ENCODE assay signal across 26 cellular contexts in the genomic region with DNA sequence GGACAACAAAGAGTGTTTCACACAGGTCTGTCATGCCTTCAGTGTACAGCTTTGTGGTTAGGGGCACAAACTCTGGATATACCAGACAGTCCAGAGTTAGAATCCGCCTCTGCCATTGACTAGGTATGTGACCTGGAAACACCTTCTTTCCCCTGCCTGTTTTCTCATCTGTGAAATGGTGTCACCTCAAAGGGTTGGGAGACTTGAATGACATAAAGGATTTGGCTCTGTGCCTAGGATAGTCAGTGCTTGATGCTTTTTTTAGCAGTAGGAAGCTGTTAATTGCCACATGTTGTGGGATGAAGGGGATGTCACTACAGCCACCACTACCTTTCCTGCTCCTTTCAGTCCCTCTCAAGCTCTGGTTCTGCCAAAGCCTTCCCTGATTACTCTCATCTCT. TPM values are rescaled to one million over a fixed set of nuclear protein-coding genes. Genes with fewer than 3 reads are reported as not detected.
"Had no signal": no experiment of that assay in that cellular context is flagged by ENCODE, and none has a peak within 500 bp of the region (broad histone marks: within the 10 kb centered on the region; RNA-seq: fewer than 3 reads in every experiment).

No MANE protein-coding gene starts in this region.

- DNase-seq: activated CD4-positive, alpha-beta T cell treated with anti-CD3 and anti-CD28 coated beads, Interleukin-2, amount 50 U/mL, for 4 hours; activated effector memory CD4-positive, alpha-beta T cell treated with anti-CD3 and anti-CD28 coated beads, Interleukin-2, amount 50 U/mL, for 16 hours; activated naive CD4-positive, alpha-beta T cell treated with anti-CD3 and anti-CD28 coated beads, Interleukin-2, amount 50 U/mL, for 16 hours; activated T-cell treated with anti-CD3 and anti-CD28 coated beads, Interleukin-2, amount 50 U/mL, for 72 hours; aorta; cerebellar nuclear complex; cortex of kidney; effector CD8-positive, alpha-beta T cell; heart left ventricle; kidney; left lung; mammary epithelial cell; midbrain; nephron progenitor cell; occipital lobe; posterior cingulate gyrus; stimulated activated CD4-positive, alpha-beta T cell treated with anti-CD3 and anti-CD28 coated beads, Interleukin-2, amount 100 ng/mL, for 24 hours; stimulated activated naive CD4-positive, alpha-beta T cell treated with Interleukin-2 at 50 U/mL for 16 hours; substantia nigra; tibial artery; uterus had no signal

- H3K4me1 ChIP-seq: breast epithelium, esophagus muscularis mucosa, gastroesophageal sphincter, left lung, tibial artery, uterus had no signal

- ATAC-seq: activated T-cell treated with anti-CD3 and anti-CD28 coated beads, Interleukin-2, amount 50 U/mL, for 72 hours; gastroesophageal sphincter; heart left ventricle; left lung had no signal

- H3K9me3 ChIP-seq: breast epithelium, esophagus muscularis mucosa, gastroesophageal sphincter, heart left ventricle, left lung, tibial artery, uterus had no signal

- H3K4me3 ChIP-seq: breast epithelium, esophagus muscularis mucosa, gastroesophageal sphincter, heart left ventricle, left lung, tibial artery, uterus had no signal

- H3K27ac Mint-ChIP-seq: activated T-cell treated with anti-CD3 and anti-CD28 coated beads, Interleukin-2, amount 50 U/mL, for 72 hours; nephron progenitor cell had no signal

- H3K4me3 Mint-ChIP-seq: activated T-cell treated with anti-CD3 and anti-CD28 coated beads, Interleukin-2, amount 50 U/mL, for 72 hours; nephron progenitor cell had no signal

- H3K36me3 ChIP-seq: breast epithelium, esophagus muscularis mucosa, gastroesophageal sphincter, heart left ventricle, left lung, tibial artery, uterus had no signal

- H3K27ac ChIP-seq: breast epithelium, esophagus muscularis mucosa, gastroesophageal sphincter, heart left ventricle, left lung, tibial artery, uterus had no signal

- H3K27me3 ChIP-seq: left lung, uterus had no signal

- FAIRE-seq: endothelial cell of umbilical vein, kidney had no signal

RNA-seq across cellular contexts. Expression of gene LRRC55, which starts 17.4 kb away (rescaled TPM):
- total RNA-seq: activated CD8-positive, alpha-beta memory T cell treated with anti-CD3 and anti-CD28 coated beads for 36 hours; activated T-cell treated with anti-CD3 and anti-CD28 coated beads, Interleukin-2, amount 50 U/mL, for 72 hours; breast epithelium; endothelial cell of umbilical vein; kidney; mammary epithelial cell had no signal
- polyA plus RNA-seq: endothelial cell of umbilical vein, mammary epithelial cell had no signal
